ENCODE assay signal across 29 cellular contexts in the genomic region with DNA sequence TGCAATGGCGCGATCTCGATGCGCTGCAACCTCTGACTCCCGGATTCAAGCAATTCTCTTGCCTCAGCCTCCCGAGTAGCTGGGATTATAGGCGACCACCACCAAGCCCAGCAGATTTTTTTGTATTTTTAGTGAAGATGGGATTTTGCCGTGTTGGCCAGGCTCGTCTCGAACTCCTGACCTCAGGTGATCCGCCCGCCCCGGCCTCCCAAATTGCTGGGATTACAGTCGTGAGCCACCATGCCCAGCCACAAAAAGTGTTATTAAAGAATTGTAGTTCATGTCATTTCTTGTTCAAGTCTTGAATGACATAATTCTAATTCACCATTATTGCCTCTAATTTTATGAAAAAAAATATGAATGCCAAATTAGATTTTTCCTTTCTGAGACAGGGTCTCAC.
"Had no signal": no experiment of that assay in that cellular context is flagged by ENCODE, and none has a peak within 500 bp of the region (broad histone marks: within the 10 kb centered on the region; RNA-seq: fewer than 3 reads in every experiment).

No MANE protein-coding gene starts in this region.

- DNase-seq: colonic mucosa; cortex of kidney; dermis blood vessel endothelial cell; dorsolateral prefrontal cortex; effector CD4-positive, alpha-beta T cell; effector CD8-positive, alpha-beta T cell; effector memory CD4-positive, alpha-beta T cell; effector memory CD8-positive, alpha-beta T cell; endodermal cell; erythroblast; esophagus squamous epithelium; foreskin fibroblast; foreskin keratinocyte; foreskin melanocyte; gastrocnemius medialis; glutamatergic neuron; head of caudate nucleus; heart left ventricle; heart right ventricle had no signal

- ATAC-seq: effector memory CD8-positive, alpha-beta T cell; esophagus mucosa; foreskin keratinocyte; gastrocnemius medialis; gastroesophageal sphincter; heart left ventricle; heart right ventricle had no signal

- H3K4me1 Mint-ChIP-seq: endodermal cell had no signal

- H3K27ac Mint-ChIP-seq: dendritic cell treated with granulocyte-macrophage colony-stimulating factor and Interleukin-4, amounts not matched to agents 40 ng/mL and 50 ng/mL, for 4 days; effector memory CD8-positive, alpha-beta T cell; endodermal cell had no signal

- H3K36me3 ChIP-seq: colonic mucosa had no signal

- H3K9me3 Mint-ChIP-seq: effector memory CD8-positive, alpha-beta T cell had no signal

- H3K4me3 Mint-ChIP-seq: dendritic cell treated with granulocyte-macrophage colony-stimulating factor and Interleukin-4, amounts not matched to agents 40 ng/mL and 50 ng/mL, for 4 days; effector memory CD8-positive, alpha-beta T cell; endodermal cell had no signal

- H3K4me3 ChIP-seq: colonic mucosa, coronary artery, dorsolateral prefrontal cortex, esophagus muscularis mucosa, esophagus squamous epithelium, gastrocnemius medialis, gastroesophageal sphincter, heart left ventricle, heart right ventricle had no signal

- H3K9me3 ChIP-seq: colonic mucosa, esophagus muscularis mucosa, esophagus squamous epithelium, gastrocnemius medialis, gastroesophageal sphincter, heart left ventricle, heart right ventricle had no signal

- H3K27me3 ChIP-seq: colonic mucosa, dorsolateral prefrontal cortex, esophagus muscularis mucosa, esophagus squamous epithelium, foreskin keratinocyte, gastrocnemius medialis, gastroesophageal sphincter, heart left ventricle, heart right ventricle had no signal

- H3K27me3 Mint-ChIP-seq: dendritic cell treated with granulocyte-macrophage colony-stimulating factor and Interleukin-4, amounts not matched to agents 40 ng/mL and 50 ng/mL, for 4 days; effector memory CD8-positive, alpha-beta T cell had no signal

- H3K4me1 ChIP-seq: colonic mucosa, esophagus muscularis mucosa, esophagus squamous epithelium, foreskin keratinocyte, gastrocnemius medialis, gastroesophageal sphincter, heart left ventricle, heart right ventricle had no signal

- H3K27ac ChIP-seq: colonic mucosa, coronary artery, dorsolateral prefrontal cortex, epithelial cell of prostate, esophagus muscularis mucosa, esophagus squamous epithelium, foreskin keratinocyte, gastrocnemius medialis, gastroesophageal sphincter, heart left ventricle, heart right ventricle had no signal

- FAIRE-seq: colon, endometrium, endothelial cell of umbilical vein, frontal cortex had no signal
